In genomic region chr14:60654303-60654925, GRCh38 we compare ENCODE assay signal across 18 cellular contexts.
DNase-seq lines count a peak whose midpoint lies in the region; ATAC-seq and TF ChIP-seq lines count a peak whose summit lies in the region.
"Had no signal": no experiment of that assay in that cellular context is flagged by ENCODE, and none has a peak within 500 bp of the region (broad histone marks: within the 10 kb centered on the region; RNA-seq: fewer than 3 reads in every experiment).

No MANE protein-coding gene starts in this region.

- H3K4me3 Mint-ChIP-seq in nephron, result peak overlapping the region; percentile 85 to 90 (median 86)
- H3K4me3 Mint-ChIP-seq in stimulated activated naive CD8-positive, alpha-beta T cell treated with anti-CD3 and anti-CD28 coated beads, Interleukin-15, amount 100 ng/mL, for 72 hours, result no peak overlapping the region
- H3K4me3 Mint-ChIP-seq: activated CD4-positive, alpha-beta memory T cell treated with anti-CD3 and anti-CD28 coated beads for 36 hours had no signal

- no peak for ATAC-seq in GM21529 (IDR thresholded peaks at IDR 0.05; ENCODE audit: unreplicated experiment)
- ATAC-seq in stimulated activated naive CD8-positive, alpha-beta T cell treated with anti-CD3 and anti-CD28 coated beads, Interleukin-15, amount 100 ng/mL, for 72 hours, result no peak
- ATAC-seq: esophagus mucosa, mucosa of descending colon, Panc1, right cardiac atrium had no signal

- H3K4me3 ChIP-seq in AG10803 (ENCODE audit: low read length), result no peak overlapping the region
- H3K4me3 ChIP-seq: mucosa of descending colon had no signal

- H3K36me3 Mint-ChIP-seq in nephron (ENCODE audit: low read depth), result no peaks in the 10 kb centered on the region
- H3K36me3 Mint-ChIP-seq: activated CD4-positive, alpha-beta memory T cell treated with anti-CD3 and anti-CD28 coated beads for 36 hours had no signal

- peaks cover 60% of the 10 kb centered on the region for H3K4me1 Mint-ChIP-seq in nephron
- H3K4me1 Mint-ChIP-seq in stimulated activated naive CD8-positive, alpha-beta T cell treated with anti-CD3 and anti-CD28 coated beads, Interleukin-15, amount 100 ng/mL, for 72 hours, result peaks cover 79% of the 10 kb centered on the region

- peak; percentile 70 for DNase-seq in AG10803 (ENCODE audit: low read depth)
- DNase-seq in HCEC 1CT, result peak; percentile 35
- peak; percentile 64 for DNase-seq in amniotic stem cell (lab: John Stamatoyannopoulos, UW)
- no peak for DNase-seq in activated effector memory CD4-positive, alpha-beta T cell treated with anti-CD3 and anti-CD28 coated beads, Interleukin-2, amount 50 U/mL, for 16 hours
- DNase-seq in NCI-H226, result no peak
- no peak for DNase-seq in stimulated activated naive CD8-positive, alpha-beta T cell treated with anti-CD3 and anti-CD28 coated beads, Interleukin-15, amount 100 ng/mL, for 72 hours
- DNase-seq: activated CD4-positive, alpha-beta memory T cell treated with anti-CD3 and anti-CD28 coated beads for 36 hours; activated naive CD4-positive, alpha-beta T cell; central memory CD4-positive, alpha-beta T cell; immature natural killer cell; Karpas-422; mucosa of descending colon; NCI-H2081; right cardiac atrium had no signal

- peaks cover 94% of the 10 kb centered on the region for H3K27me3 Mint-ChIP-seq in nephron (ENCODE audit: low read depth)
- H3K27me3 Mint-ChIP-seq in stimulated activated naive CD8-positive, alpha-beta T cell treated with anti-CD3 and anti-CD28 coated beads, Interleukin-15, amount 100 ng/mL, for 72 hours, result peaks cover 100% of the 10 kb centered on the region

- H3K27ac Mint-ChIP-seq in nephron, result peak overlapping the region; percentile 88 to 92 (median 90)
- H3K27ac Mint-ChIP-seq in stimulated activated naive CD8-positive, alpha-beta T cell treated with anti-CD3 and anti-CD28 coated beads, Interleukin-15, amount 100 ng/mL, for 72 hours, result no peak overlapping the region
- H3K27ac Mint-ChIP-seq: activated CD4-positive, alpha-beta memory T cell treated with anti-CD3 and anti-CD28 coated beads for 36 hours; immature natural killer cell had no signal

- TF ChIP-seq CTCF in AG10803 (conservative IDR thresholded peaks at IDR 0.05; ENCODE audit: low read length) (no peak), nephron (IDR thresholded peaks at IDR 0.05; ENCODE audit: unreplicated experiment in 3 of 3) (no peak)

- no peaks in the 10 kb centered on the region for H3K9me3 Mint-ChIP-seq in nephron
- no peaks in the 10 kb centered on the region for H3K9me3 Mint-ChIP-seq in stimulated activated naive CD8-positive, alpha-beta T cell treated with anti-CD3 and anti-CD28 coated beads, Interleukin-15, amount 100 ng/mL, for 72 hours
- H3K9me3 Mint-ChIP-seq: activated CD4-positive, alpha-beta memory T cell treated with anti-CD3 and anti-CD28 coated beads for 36 hours had no signal

Comparison
In these comparisons a context has a peak if more than half of its experiments do, and no peak if none do; other contexts are left out.
1. DNase-seq: peak in AG10803 (single experiment), HCEC 1CT (single experiment) and amniotic stem cell (single experiment); none in activated effector memory CD4-positive, alpha-beta T cell treated with anti-CD3 and anti-CD28 coated beads, Interleukin-2, amount 50 U/mL, for 16 hours (single experiment), NCI-H226 (single experiment) and stimulated activated naive CD8-positive, alpha-beta T cell treated with anti-CD3 and anti-CD28 coated beads, Interleukin-15, amount 100 ng/mL, for 72 hours (0 of 2).
2. H3K27ac Mint-ChIP-seq: peak in nephron (3 of 3); none in stimulated activated naive CD8-positive, alpha-beta T cell treated with anti-CD3 and anti-CD28 coated beads, Interleukin-15, amount 100 ng/mL, for 72 hours (0 of 2).
3. H3K4me3 Mint-ChIP-seq: peak in nephron (3 of 3); none in stimulated activated naive CD8-positive, alpha-beta T cell treated with anti-CD3 and anti-CD28 coated beads, Interleukin-15, amount 100 ng/mL, for 72 hours (0 of 2).